Comparison of ENCODE assay signal across 8 cellular contexts in the genomic region with DNA sequence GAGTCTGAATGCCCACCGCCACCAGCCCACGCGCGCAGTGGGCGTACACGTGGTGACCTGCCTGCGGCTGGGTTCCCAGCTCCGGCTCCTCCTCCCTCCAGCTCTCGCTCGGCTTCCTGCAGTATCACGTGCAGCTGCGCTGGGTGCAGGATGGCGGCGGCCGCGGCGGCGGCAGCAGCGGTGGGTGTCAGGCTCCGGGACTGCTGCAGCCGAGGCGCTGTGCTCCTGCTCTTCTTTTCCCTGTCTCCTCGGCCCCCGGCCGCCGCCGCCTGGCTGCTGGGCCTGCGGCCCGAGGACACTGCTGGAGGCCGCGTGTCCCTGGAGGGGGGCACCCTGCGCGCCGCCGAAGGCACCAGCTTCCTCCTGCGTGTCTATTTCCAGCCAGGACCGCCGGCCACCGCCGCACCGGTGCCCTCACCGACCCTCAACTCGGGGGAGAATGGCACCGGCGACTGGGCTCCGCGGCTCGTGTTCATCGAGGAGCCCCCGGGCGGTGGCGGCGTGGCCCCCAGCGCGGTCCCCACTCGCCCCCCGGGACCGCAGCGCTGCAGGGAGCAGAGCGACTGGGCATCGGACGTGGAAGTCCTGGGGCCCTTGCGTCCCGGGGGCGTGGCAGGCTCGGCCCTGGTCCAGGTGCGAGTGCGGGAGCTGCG. TPM values are rescaled to one million over a fixed set of nuclear protein-coding genes. Genes with fewer than 3 reads are reported as not detected.
A peak's percentile ranks its signal among the peaks of the same experiment; 100 is the strongest.
DNase-seq lines count a peak whose midpoint lies in the region; ATAC-seq and TF ChIP-seq lines count a peak whose summit lies in the region.

A gene (plus strand): TSS at position 119 of the 653 bp plus-strand sequence. CDS start 32 bp downstream, at position 151.

- H2AFZ ChIP-seq in fibroblast of lung (ENCODE audit: low read length), result peak within 1 kb of the TSS; percentile 48

- peak within 1 kb of the TSS; percentile 43 to 57 (median 48) for H3K4me3 ChIP-seq in fibroblast of lung (replicated peaks in 1 of 4; ENCODE audit: control extremely low read depth in 1 of 4, insufficient read depth in 1 of 4, low read depth in 3 of 4, low read length in 4 of 4)

- peaks cover 4% of the 10 kb centered on the region for H3K36me3 Mint-ChIP-seq in activated CD8-positive, alpha-beta T cell treated with anti-CD3 and anti-CD28 coated beads for 36 hours (ENCODE audit: low read depth)
- H3K36me3 Mint-ChIP-seq in neural crest cell (ENCODE audit: low read depth), result peaks cover 2% of the 10 kb centered on the region

- ATAC-seq in GM18907 (IDR thresholded peaks at IDR 0.05; ENCODE audit: unreplicated experiment), result peak; percentile 77
- ATAC-seq in activated CD8-positive, alpha-beta T cell treated with anti-CD3 and anti-CD28 coated beads for 36 hours, result peak; percentile 73

- H3K36me3 ChIP-seq in fibroblast of lung (ENCODE audit: control insufficient read depth, insufficient read depth, low read length), result no peaks in the 10 kb centered on the region

- TF ChIP-seq CTCF in activated CD8-positive, alpha-beta T cell treated with anti-CD3 and anti-CD28 coated beads for 36 hours (IDR thresholded peaks at IDR 0.05), result no peak
- TF ChIP-seq CTCF in fibroblast of lung (conservative IDR thresholded peaks at IDR 0.05 in 1 of 2, IDR thresholded peaks at IDR 0.05 in 1 of 2; ENCODE audit: low read depth in 1 of 2, low read length in 2 of 2) (no peak), neural crest cell (conservative IDR thresholded peaks at IDR 0.05) (no peak)

- no peaks in the 10 kb centered on the region for H3K4me1 ChIP-seq in fibroblast of lung (ENCODE audit: control insufficient read depth, extremely low read depth, insufficient read depth, low read length)

- H3K4me3 Mint-ChIP-seq in activated CD8-positive, alpha-beta T cell treated with anti-CD3 and anti-CD28 coated beads for 36 hours, result peak within 1 kb of the TSS; percentile 62
- peak within 1 kb of the TSS; percentile 84 for H3K4me3 Mint-ChIP-seq in neural crest cell

- POLR2A ChIA-PET in activated CD8-positive, alpha-beta T cell treated with anti-CD3 and anti-CD28 coated beads for 36 hours (lab: Charles Lee), result no interaction called here

- no peak within 1 kb of the TSS for H3K27ac Mint-ChIP-seq in activated CD8-positive, alpha-beta T cell treated with anti-CD3 and anti-CD28 coated beads for 36 hours
- H3K27ac Mint-ChIP-seq in neural crest cell (ENCODE audit: unreplicated experiment), result no peak within 1 kb of the TSS

- CTCF ChIA-PET in activated CD8-positive, alpha-beta T cell treated with anti-CD3 and anti-CD28 coated beads for 36 hours (lab: Charles Lee), result no interaction called here

- no peaks in the 10 kb centered on the region for H4K20me1 ChIP-seq in fibroblast of lung (ENCODE audit: control insufficient read depth, extremely low read depth, insufficient read depth, low read length)

- intact Hi-C loops in activated CD8-positive, alpha-beta T cell treated with anti-CD3 and anti-CD28 coated beads for 36 hours (cut with micrococcal nuclease), result no loop called here

- H3K27ac ChIP-seq in fibroblast of lung (ENCODE audit: insufficient read depth, low read length), result no peak within 1 kb of the TSS

- peaks cover 37% of the 10 kb centered on the region for H3K27me3 Mint-ChIP-seq in activated CD8-positive, alpha-beta T cell treated with anti-CD3 and anti-CD28 coated beads for 36 hours
- peaks cover 65% of the 10 kb centered on the region for H3K27me3 Mint-ChIP-seq in neural crest cell (ENCODE audit: low read depth)

- H3K27me3 ChIP-seq in fibroblast of lung (ENCODE audit: control insufficient read depth, insufficient read depth, low read length), result peaks cover 6% of the 10 kb centered on the region

- DNase-seq in AG08395 (ENCODE audit: low spot score) (peak; percentile 44), HK-2 (ENCODE audit: unreplicated experiment) (peak; percentile 70), fibroblast of lung (ENCODE audit: low read depth in 2 of 2) (peak in 1 of 2 donors; percentile 12), neural crest cell (ENCODE audit: low read depth, low spot score) (peak; percentile 37), ureter (ENCODE audit: low spot score) (peak; percentile 51), OCI-M2 (lab: John Stamatoyannopoulos, UW; ENCODE audit: unreplicated experiment) (no peak)
- peak; percentile 49 for DNase-seq in activated CD8-positive, alpha-beta T cell treated with anti-CD3 and anti-CD28 coated beads for 36 hours

- H3K9ac ChIP-seq in fibroblast of lung (ENCODE audit: insufficient read depth, low read length), result peak within 1 kb of the TSS; percentile 35

- no peaks in the 10 kb centered on the region for H3K9me3 Mint-ChIP-seq in activated CD8-positive, alpha-beta T cell treated with anti-CD3 and anti-CD28 coated beads for 36 hours
- no peaks in the 10 kb centered on the region for H3K9me3 Mint-ChIP-seq in neural crest cell

- peak within 1 kb of the TSS; percentile 89 for H3K4me2 ChIP-seq in fibroblast of lung (ENCODE audit: extremely low read depth, insufficient read depth, low read length)

- peaks cover 16% of the 10 kb centered on the region for H3K4me1 Mint-ChIP-seq in activated CD8-positive, alpha-beta T cell treated with anti-CD3 and anti-CD28 coated beads for 36 hours (ENCODE audit: low read depth)
- H3K4me1 Mint-ChIP-seq in neural crest cell, result peaks cover 7% of the 10 kb centered on the region

- no peaks in the 10 kb centered on the region for H3K9me3 ChIP-seq in fibroblast of lung (ENCODE audit: control insufficient read depth, insufficient read depth, low read depth, low read length)

- H3K79me2 ChIP-seq in fibroblast of lung (ENCODE audit: control insufficient read depth, insufficient read depth, low read length), result no peaks in the 10 kb centered on the region

RNA-seq across cellular contexts. Expression of the gene that starts here (rescaled TPM):
- 1 to 10 TPM in 1 of 2 experiments, under 1 TPM in 1; 0.83 to 1.2 TPM for total RNA-seq in activated CD8-positive, alpha-beta T cell treated with anti-CD3 and anti-CD28 coated beads for 36 hours
- total RNA-seq in fibroblast of lung (0.51 and 0.66 TPM in 2 replicates), neural crest cell (1.6 and 2.0 TPM in 2 replicates), ureter (1.1 TPM)
- polyA plus RNA-seq in fibroblast of lung, result 0.20 and 1.0 TPM in 2 replicates
- 0.12 and 0.67 TPM in 2 replicates for polyA plus RNA-seq in fibroblast of lung (2012)
- polyA minus RNA-seq in fibroblast of lung (ENCODE audit: low replicate concordance), result 0.07 TPM in 1 of 2 replicates, not detected in the other
